In genomic region chr18:74598350-74599001, GRCh38 we compare ENCODE assay signal across 8 cellular contexts. TPM values are rescaled to one million over a fixed set of nuclear protein-coding genes. Genes with fewer than 3 reads are reported as not detected.
A peak's percentile ranks its signal among the peaks of the same experiment; 100 is the strongest.
DNase-seq lines count a peak whose midpoint lies in the region; ATAC-seq and TF ChIP-seq lines count a peak whose summit lies in the region.

No MANE protein-coding gene starts in this region.

- H3K4me3 ChIP-seq in left lung, result peak overlapping the region; percentile 70 to 96

- H3K4me1 ChIP-seq in left lung, result peaks cover 11 to 38% of the 10 kb centered on the region in 2 donors

- peak overlapping the region; percentile 94 for H3K27ac Mint-ChIP-seq in central memory CD8-positive, alpha-beta T cell (ENCODE audit: low read depth)

- TF ChIP-seq CTCF in left lung (IDR thresholded peaks at IDR 0.05), result no peak

- ATAC-seq in HG02678 (IDR thresholded peaks at IDR 0.05; ENCODE audit: unreplicated experiment) (peak; percentile 63), left lung (peak; percentile 53)
- ATAC-seq in central memory CD8-positive, alpha-beta T cell (replicated peaks; ENCODE audit: extremely low read depth, poor library complexity, severe bottlenecking), result peak; percentile 67

- peak; percentile 13 for DNase-seq in NCI-H1694 (lab: John Stamatoyannopoulos, UW)
- DNase-seq in NCI-H1694 treated with DMSO at 0.1 percent for 48 hours (lab: John Stamatoyannopoulos, UW), result no peak
- DNase-seq in NCI-H1105 treated with DMSO at 0.1 percent for 48 hours (lab: John Stamatoyannopoulos, UW), result peak; percentile 45
- peak; percentile 39 to 58 (median 48) for DNase-seq in activated CD4-positive, CD25-positive, alpha-beta regulatory T cell (lab: John Stamatoyannopoulos, UW)
- DNase-seq in central memory CD8-positive, alpha-beta T cell (ENCODE audit: low spot score in 2 of 2), result peak; percentile 48 to 53
- peak; percentile 66 to 90 for DNase-seq in left lung
- DNase-seq in stimulated activated CD4-positive, alpha-beta T cell treated with anti-CD3 and anti-CD28 coated beads, Interleukin-4, amount 100 ng/mL, for 4 hours, result peak; percentile 57 to 65

- no peaks in the 10 kb centered on the region for H3K36me3 ChIP-seq in left lung

- H3K4me1 Mint-ChIP-seq in central memory CD8-positive, alpha-beta T cell, result peaks cover 58% of the 10 kb centered on the region

- H3K9me3 Mint-ChIP-seq in central memory CD8-positive, alpha-beta T cell, result no peaks in the 10 kb centered on the region

- peak overlapping the region; percentile 98 for H3K4me3 Mint-ChIP-seq in central memory CD8-positive, alpha-beta T cell

- H3K27me3 Mint-ChIP-seq in central memory CD8-positive, alpha-beta T cell, result no peaks in the 10 kb centered on the region

- no peaks in the 10 kb centered on the region for H3K9me3 ChIP-seq in left lung

- intact Hi-C loops in left lung (cut with DNase I), result no loop called here

- H3K27ac ChIP-seq in left lung, result peak overlapping the region; percentile 96 to 99

- peaks cover 28% of the 10 kb centered on the region for H3K36me3 Mint-ChIP-seq in central memory CD8-positive, alpha-beta T cell (ENCODE audit: insufficient read depth)

- no peaks in the 10 kb centered on the region for H3K27me3 ChIP-seq in left lung

RNA-seq across cellular contexts. Expression of gene ZNF407, which starts 0.8 kb away (rescaled TPM):
- total RNA-seq in left lung, result 10 to 100 TPM; 11.7 to 16.7 TPM
